9 cellular contexts compared by ENCODE assay signal in the genomic region with DNA sequence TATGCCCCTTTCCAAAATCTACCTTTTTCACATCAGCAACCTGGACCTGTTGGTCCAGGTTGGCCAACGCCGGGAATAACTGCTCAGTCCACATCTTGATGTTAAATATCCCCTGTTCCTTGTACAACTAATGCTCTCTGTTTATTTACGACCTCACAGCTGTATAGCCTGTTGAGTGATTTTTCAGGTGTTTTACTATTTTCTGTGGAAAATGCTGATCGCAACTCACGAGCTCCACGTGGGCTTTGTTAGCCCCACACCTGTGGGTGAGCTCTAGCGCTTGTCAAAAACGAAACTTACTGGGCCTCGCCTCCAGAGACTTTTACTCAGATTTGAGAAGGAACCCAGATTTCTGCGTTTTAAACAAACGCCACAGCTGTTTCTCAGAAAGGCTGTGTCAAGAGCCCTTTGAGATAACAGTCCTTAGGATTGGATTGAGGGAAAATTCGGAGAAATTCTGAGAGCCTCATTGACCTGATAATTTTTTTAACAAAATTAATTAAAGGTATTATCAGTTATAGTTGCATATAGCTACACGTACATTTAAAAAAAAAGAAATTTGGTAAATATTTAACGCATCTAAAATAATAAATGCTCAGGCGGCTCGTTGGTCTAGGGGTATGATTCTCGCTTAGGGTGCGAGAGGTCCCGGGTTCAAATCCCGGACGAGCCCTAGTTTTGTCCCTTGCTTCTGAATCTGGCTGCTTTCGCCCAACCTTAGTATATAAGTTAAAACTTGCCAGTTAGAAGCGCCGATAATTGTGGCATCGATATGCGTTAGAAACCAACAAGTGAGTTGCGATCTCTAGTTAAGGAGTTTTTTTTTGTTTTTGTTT. TPM values are rescaled to one million over a fixed set of nuclear protein-coding genes. Genes with fewer than 3 reads are reported as not detected.
DNase-seq lines count a peak whose midpoint lies in the region; FAIRE-seq and TF ChIP-seq lines count a peak whose summit lies in the region.
"Had no signal": no experiment of that assay in that cellular context is flagged by ENCODE, and none has a peak within 500 bp of the region (broad histone marks: within the 10 kb centered on the region; RNA-seq: fewer than 3 reads in every experiment).

No MANE protein-coding gene starts in this region.

- no peak for FAIRE-seq in small intestine (lab: Jason Lieb, UNC)

- DNase-seq in GM06990 (ENCODE audit: extremely low read depth, insufficient read length) (peak; percentile 69), SW480 (ENCODE audit: low spot score) (peak; percentile 28), ascending aorta (ENCODE audit: low spot score in 2 of 2) (no peak), small intestine (peak; percentile 33), NCI-H2107 (lab: John Stamatoyannopoulos, UW) (no peak), DMS79 treated with DMSO at 0.1 percent for 48 hours (lab: John Stamatoyannopoulos, UW) (no peak)

- under 1% methylated on average over 25 of the region's 27 CpGs for WGBS in HUES64
- WGBS in small intestine, 3 donors, result 5 to 9% (median 8%) methylated on average over 27 of the region's 27 CpGs

- TF ChIP-seq CTCF in GM06990 (IDR thresholded peaks at IDR 0.05; ENCODE audit: insufficient read depth, low read length, poor library complexity, severe bottlenecking), result no peak
- TF ChIP-seq CTCF in ascending aorta (IDR thresholded peaks at IDR 0.05), result no peak

- H3K36me3 ChIP-seq in GM06990 (ENCODE audit: control insufficient read depth, insufficient read depth, low read length) (no peaks in the 10 kb centered on the region), HUES64 (ENCODE audit: insufficient read depth, low read length) (no peaks in the 10 kb centered on the region), ascending aorta (no peaks in the 10 kb centered on the region), iPS-15b (ENCODE audit: control insufficient read depth, insufficient read depth, low read length) (no peaks in the 10 kb centered on the region), small intestine (ENCODE audit: control insufficient read depth in 2 of 2, insufficient read depth in 2 of 2, low read length in 2 of 2) (no peaks in the 10 kb centered on the region)

- no peak overlapping the region for H3K27ac ChIP-seq in HUES64 (ENCODE audit: low read depth, low read length)
- peak overlapping the region; percentile 70 to 75 for H3K27ac ChIP-seq in ascending aorta
- peak overlapping the region; percentile 22 to 89 for H3K27ac ChIP-seq in small intestine (ENCODE audit: low read depth in 1 of 2, low read length in 1 of 2)

- no peaks in the 10 kb centered on the region for H3K27me3 ChIP-seq in GM06990 (replicated peaks; ENCODE audit: control insufficient read depth, insufficient read depth, low read length)
- no peaks in the 10 kb centered on the region for H3K27me3 ChIP-seq in HUES64 (ENCODE audit: insufficient read depth, low read length)
- no peaks in the 10 kb centered on the region for H3K27me3 ChIP-seq in ascending aorta
- H3K27me3 ChIP-seq in iPS-15b (ENCODE audit: control insufficient read depth, insufficient read depth, low read length), result no peaks in the 10 kb centered on the region
- no peaks in the 10 kb centered on the region for H3K27me3 ChIP-seq in small intestine (ENCODE audit: control insufficient read depth in 2 of 2, insufficient read depth in 2 of 2, low read length in 2 of 2)

- peaks cover 7% of the 10 kb centered on the region; the same call in 1 of the 2 replicates for H3K4me1 ChIP-seq in HUES64 (ENCODE audit: insufficient read depth, low read length)
- H3K4me1 ChIP-seq in ascending aorta, result peaks cover 0 to 4% of the 10 kb centered on the region in 2 donors
- peaks cover 2% of the 10 kb centered on the region for H3K4me1 ChIP-seq in iPS-15b (ENCODE audit: control insufficient read depth, insufficient read depth, low read length)
- H3K4me1 ChIP-seq in small intestine (ENCODE audit: control insufficient read depth in 2 of 2, insufficient read depth in 1 of 2, low read depth in 1 of 2, low read length in 1 of 2), result peaks cover 2% of the 10 kb centered on the region in 2 donors

- H3K9ac ChIP-seq in HUES64 (ENCODE audit: low read depth, low read length) (peak overlapping the region; percentile 27; the same call in 1 of the 2 replicates), iPS-15b (ENCODE audit: low read depth, low read length) (no peak overlapping the region)

- peak overlapping the region; percentile 35 for H3K4me3 ChIP-seq in GM06990 (replicated peaks; ENCODE audit: low read depth, low read length)
- H3K4me3 ChIP-seq in HUES64 (ENCODE audit: low read length), result peak overlapping the region; percentile 81
- peak overlapping the region; percentile 31 to 59 for H3K4me3 ChIP-seq in ascending aorta
- peak overlapping the region; percentile 83 for H3K4me3 ChIP-seq in iPS-15b (ENCODE audit: low read depth, low read length)
- H3K4me3 ChIP-seq in small intestine (ENCODE audit: low read depth in 1 of 2, low read length in 2 of 2), result peak overlapping the region in 1 of 2 donors; percentile 32
- H3K4me3 ChIP-seq: body of pancreas had no signal

- H3K9me3 ChIP-seq in HUES64 (ENCODE audit: insufficient read depth, low read depth, low read length) (no peaks in the 10 kb centered on the region), ascending aorta (no peaks in the 10 kb centered on the region), iPS-15b (ENCODE audit: control insufficient read depth, insufficient read depth, low read length) (no peaks in the 10 kb centered on the region), small intestine (ENCODE audit: control insufficient read depth, low read depth) (no peaks in the 10 kb centered on the region)
- H3K9me3 ChIP-seq: body of pancreas had no signal

- intact Hi-C loops in ascending aorta (cut with DNase I), result loop anchor here (1.0 to 10.0 kb wide), 4 partner anchors 13 to 920 kb away; a partner anchor contains a TSS

RNA-seq across cellular contexts. Expression of a gene that starts 16.7 kb away (rescaled TPM):
- polyA plus RNA-seq in HUES64 (2013, experiment 1 of 2), result 38.3 TPM
- polyA plus RNA-seq in HUES64 (2013, experiment 2 of 2), result 55.0 TPM
- 20.6 TPM for total RNA-seq in ascending aorta
- 10 to 100 TPM; 47.0 to 62.7 (median 56.2) TPM for polyA plus RNA-seq in small intestine

RNA-seq across cellular contexts. Expression of a gene that starts 41.9 kb away (rescaled TPM):
- 17.3 TPM for polyA plus RNA-seq in HUES64 (2013, experiment 1 of 2)
- polyA plus RNA-seq in HUES64 (2013, experiment 2 of 2), result 19.7 TPM
- 20.1 TPM for total RNA-seq in ascending aorta
- polyA plus RNA-seq in small intestine, result 10 to 100 TPM; 17.4 to 20.9 (median 18.1) TPM

RNA-seq across cellular contexts. Expression of a gene that starts 54.8 kb away (rescaled TPM):
- polyA plus RNA-seq in HUES64 (2013, experiment 1 of 2), result 0.15 TPM
- polyA plus RNA-seq in HUES64 (2013, experiment 2 of 2), result 0.25 TPM
- total RNA-seq in ascending aorta, result not detected
- under 1 TPM in 1 of 3 donors, not detected in 2; 0.48 TPM for polyA plus RNA-seq in small intestine
- total RNA-seq: body of pancreas had no signal

Comparison
In these comparisons a context has a peak if more than half of its experiments do, and no peak if none do; other contexts are left out.
1. DNase-seq: peak in GM06990 (single experiment), SW480 (single experiment) and small intestine (single experiment); none in ascending aorta (0 of 2), NCI-H2107 (single experiment) and DMS79 treated with DMSO at 0.1 percent for 48 hours (single experiment).